23 cellular contexts compared by ENCODE assay signal in the genomic region with DNA sequence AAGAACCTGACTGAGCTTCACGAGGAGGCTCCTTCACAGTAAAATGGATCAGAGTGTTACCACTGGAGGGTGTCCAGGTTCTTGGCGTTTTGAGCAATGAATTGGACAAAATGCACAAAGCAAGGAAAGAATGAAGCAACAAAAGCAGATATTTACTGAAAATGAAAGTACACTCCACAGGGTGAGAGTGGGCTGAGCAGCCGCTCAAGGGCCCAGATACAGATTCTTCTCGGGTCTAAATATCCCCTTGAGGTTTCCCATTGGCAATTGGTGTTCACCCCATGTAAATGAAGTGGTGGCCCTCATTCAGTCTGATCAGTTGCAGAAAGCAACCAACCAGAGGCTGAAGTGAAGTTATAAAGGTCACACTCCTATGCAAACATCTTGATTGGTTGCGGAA.
"Had no signal": no experiment of that assay in that cellular context is flagged by ENCODE, and none has a peak within 500 bp of the region (broad histone marks: within the 10 kb centered on the region; RNA-seq: fewer than 3 reads in every experiment).

No MANE protein-coding gene starts in this region.

- DNase-seq: effector CD8-positive, alpha-beta T cell; endodermal cell; gastrocnemius medialis; natural killer cell; occipital lobe; ovary; posterior cingulate gyrus; small intestine; stimulated activated CD4-positive, alpha-beta T cell treated with anti-CD3 and anti-CD28 coated beads, Interleukin-15, amount 100 ng/mL, for 24 hours; stimulated activated CD4-positive, alpha-beta T cell treated with anti-CD3 and anti-CD28 coated beads, Interleukin-2, amount 100 ng/mL, for 48 hours; stimulated activated naive B cell treated with anti-CD40 and anti-IgM and Interleukin-4, amounts not matched to agents 10 μg/mL and 1 μg/mL and 100 μg/mL, for 72 hours; upper lobe of left lung had no signal

- H3K4me3 Mint-ChIP-seq: dendritic cell treated with granulocyte-macrophage colony-stimulating factor and Interleukin-4, amounts not matched to agents 40 ng/mL and 50 ng/mL, for 4 days; endodermal cell; memory B cell; natural killer cell; stimulated activated naive B cell treated with anti-CD40 and anti-IgM and Interleukin-4, amounts not matched to agents 10 μg/mL and 1 μg/mL and 100 μg/mL, for 72 hours; stimulated activated naive CD8-positive, alpha-beta T cell treated with anti-CD3 and anti-CD28 coated beads, Interleukin-15, Interleukin-2, amounts not matched to agents 100 ng/mL and 50 ng/mL, for 24 hours had no signal

- H3K9me3 Mint-ChIP-seq: dendritic cell treated with granulocyte-macrophage colony-stimulating factor and Interleukin-4, amounts not matched to agents 40 ng/mL and 50 ng/mL, for 4 days; stimulated activated naive B cell treated with anti-CD40 and anti-IgM and Interleukin-4, amounts not matched to agents 10 μg/mL and 1 μg/mL and 100 μg/mL, for 72 hours; stimulated activated naive CD8-positive, alpha-beta T cell treated with anti-CD3 and anti-CD28 coated beads, Interleukin-15, Interleukin-2, amounts not matched to agents 100 ng/mL and 50 ng/mL, for 24 hours had no signal

- FAIRE-seq: keratinocyte, small intestine, urothelium cell line had no signal

- H3K27ac ChIP-seq: epithelial cell of prostate, gastrocnemius medialis, ovary, right lobe of liver, thoracic aorta, tibial nerve, upper lobe of left lung had no signal

- H3K4me1 ChIP-seq: gastrocnemius medialis, right lobe of liver, tibial nerve, upper lobe of left lung had no signal

- H3K4me3 ChIP-seq: gastrocnemius medialis, lung, ovary, right lobe of liver, thoracic aorta, tibial nerve, upper lobe of left lung had no signal

- H3K27me3 ChIP-seq: gastrocnemius medialis, ovary, right lobe of liver, tibial nerve, upper lobe of left lung had no signal

- H3K9me3 ChIP-seq: gastrocnemius medialis, ovary, right lobe of liver, thoracic aorta had no signal

- ATAC-seq: esophagus mucosa; gastrocnemius medialis; natural killer cell; right lobe of liver; stimulated activated naive B cell treated with anti-CD40 and anti-IgM and Interleukin-4, amounts not matched to agents 10 μg/mL and 1 μg/mL and 100 μg/mL, for 72 hours had no signal

- H3K27me3 Mint-ChIP-seq: dendritic cell treated with granulocyte-macrophage colony-stimulating factor and Interleukin-4, amounts not matched to agents 40 ng/mL and 50 ng/mL, for 4 days; memory B cell; stimulated activated naive B cell treated with anti-CD40 and anti-IgM and Interleukin-4, amounts not matched to agents 10 μg/mL and 1 μg/mL and 100 μg/mL, for 72 hours; stimulated activated naive CD8-positive, alpha-beta T cell treated with anti-CD3 and anti-CD28 coated beads, Interleukin-15, Interleukin-2, amounts not matched to agents 100 ng/mL and 50 ng/mL, for 24 hours had no signal

- H3K27ac Mint-ChIP-seq: dendritic cell treated with granulocyte-macrophage colony-stimulating factor and Interleukin-4, amounts not matched to agents 40 ng/mL and 50 ng/mL, for 4 days; endodermal cell; memory B cell; natural killer cell; stimulated activated naive B cell treated with anti-CD40 and anti-IgM and Interleukin-4, amounts not matched to agents 10 μg/mL and 1 μg/mL and 100 μg/mL, for 72 hours; stimulated activated naive CD8-positive, alpha-beta T cell treated with anti-CD3 and anti-CD28 coated beads, Interleukin-15, Interleukin-2, amounts not matched to agents 100 ng/mL and 50 ng/mL, for 24 hours had no signal

- H3K36me3 ChIP-seq: ovary, right lobe of liver had no signal
